ENCODE assay signal across 1 cellular context in genomic region chr12:118981285-118982201, GRCh38.
A peak's percentile ranks its signal among the peaks of the same experiment; 100 is the strongest.
TF ChIP-seq lines count a peak whose summit lies in the region.

SRRM4 (plus strand) TSS chr12:118981541; CDS start chr12:118981883, 342 bp downstream.

TF ChIP-seq in HepG2, 621 proteins besides CTCF, POLR2A, EP300 and RAD21 (continued from another document):
- TF ChIP-seq REST (IDR thresholded peaks at IDR 0.05; ENCODE audit: borderline replicate concordance in 1 of 2, low read depth in 1 of 2, low read length in 2 of 2) (peak; percentile 67 to 92), ZNF616 (CRISPR knock-in tag; IDR thresholded peaks at IDR 0.05; ENCODE audit: low read depth) (no peak), ZZZ3 (CRISPR knock-in tag; IDR thresholded peaks at IDR 0.05; ENCODE audit: borderline replicate concordance) (no peak), ZBTB25 (CRISPR knock-in tag; IDR thresholded peaks at IDR 0.05) (no peak), DBP (CRISPR knock-in tag; IDR thresholded peaks at IDR 0.05; ENCODE audit: not compliant biosample characterization) (no peak), MZF1 (CRISPR knock-in tag; IDR thresholded peaks at IDR 0.05; ENCODE audit: borderline replicate concordance) (no peak), SP4 (CRISPR knock-in tag; IDR thresholded peaks at IDR 0.05) (no peak)
